Comparison of ENCODE assay signal across 3 cellular contexts in genomic region chr14:88825078-88825458, GRCh38.
TF ChIP-seq lines count a peak whose summit lies in the region.

No MANE protein-coding gene starts in this region.

TF ChIP-seq in GM12878, 131 proteins besides CTCF, POLR2A, EP300 and RAD21:
- TF ChIP-seq USF2 (IDR thresholded peaks at IDR 0.05; ENCODE audit: borderline replicate concordance, low read depth, low read length): no peak
- TF ChIP-seq SIN3A (IDR thresholded peaks at IDR 0.05; ENCODE audit: low read depth, low read length): no peak
- TF ChIP-seq BACH1 (IDR thresholded peaks at IDR 0.05; ENCODE audit: borderline replicate concordance): no peak

TF ChIP-seq in liver, 16 proteins besides CTCF, POLR2A, EP300 and RAD21:
- TF ChIP-seq JUND (IDR thresholded peaks at IDR 0.05) (no peak), YY1 (IDR thresholded peaks at IDR 0.05) (no peak), FOXA1 (IDR thresholded peaks at IDR 0.05) (no peak), SP1 (IDR thresholded peaks at IDR 0.05) (no peak), FOXA2 (IDR thresholded peaks at IDR 0.05) (no peak), HNF4G (IDR thresholded peaks at IDR 0.05) (no peak), NR2F2 (IDR thresholded peaks at IDR 0.05) (no peak), ZBTB33 (IDR thresholded peaks at IDR 0.05) (no peak), EGR1 (IDR thresholded peaks at IDR 0.05; ENCODE audit: low read depth in 2 of 2) (no peak), HNF4A (conservative IDR thresholded peaks at IDR 0.05) (no peak), MAX (IDR thresholded peaks at IDR 0.05) (no peak), RXRA (IDR thresholded peaks at IDR 0.05) (no peak)

TF ChIP-seq in HEK293T, 16 proteins besides CTCF, POLR2A, EP300 and RAD21:
- no peak for TF ChIP-seq NFRKB (IDR thresholded peaks at IDR 0.05)
- TF ChIP-seq LEF1 (IDR thresholded peaks at IDR 0.05; ENCODE audit: borderline replicate concordance): no peak
- no peak for TF ChIP-seq PKNOX1 (IDR thresholded peaks at IDR 0.05)
- no peak for TF ChIP-seq FOXK2 (IDR thresholded peaks at IDR 0.05)
- no peak for TF ChIP-seq BHLHE40 (IDR thresholded peaks at IDR 0.05; ENCODE audit: borderline replicate concordance)
- TF ChIP-seq FOXM1 (IDR thresholded peaks at IDR 0.05; ENCODE audit: borderline replicate concordance): no peak
TF ChIP-seq in HEK293T: peak in this region for 0.
